Comparison of ENCODE assay signal across 8 cellular contexts in the genomic region with DNA sequence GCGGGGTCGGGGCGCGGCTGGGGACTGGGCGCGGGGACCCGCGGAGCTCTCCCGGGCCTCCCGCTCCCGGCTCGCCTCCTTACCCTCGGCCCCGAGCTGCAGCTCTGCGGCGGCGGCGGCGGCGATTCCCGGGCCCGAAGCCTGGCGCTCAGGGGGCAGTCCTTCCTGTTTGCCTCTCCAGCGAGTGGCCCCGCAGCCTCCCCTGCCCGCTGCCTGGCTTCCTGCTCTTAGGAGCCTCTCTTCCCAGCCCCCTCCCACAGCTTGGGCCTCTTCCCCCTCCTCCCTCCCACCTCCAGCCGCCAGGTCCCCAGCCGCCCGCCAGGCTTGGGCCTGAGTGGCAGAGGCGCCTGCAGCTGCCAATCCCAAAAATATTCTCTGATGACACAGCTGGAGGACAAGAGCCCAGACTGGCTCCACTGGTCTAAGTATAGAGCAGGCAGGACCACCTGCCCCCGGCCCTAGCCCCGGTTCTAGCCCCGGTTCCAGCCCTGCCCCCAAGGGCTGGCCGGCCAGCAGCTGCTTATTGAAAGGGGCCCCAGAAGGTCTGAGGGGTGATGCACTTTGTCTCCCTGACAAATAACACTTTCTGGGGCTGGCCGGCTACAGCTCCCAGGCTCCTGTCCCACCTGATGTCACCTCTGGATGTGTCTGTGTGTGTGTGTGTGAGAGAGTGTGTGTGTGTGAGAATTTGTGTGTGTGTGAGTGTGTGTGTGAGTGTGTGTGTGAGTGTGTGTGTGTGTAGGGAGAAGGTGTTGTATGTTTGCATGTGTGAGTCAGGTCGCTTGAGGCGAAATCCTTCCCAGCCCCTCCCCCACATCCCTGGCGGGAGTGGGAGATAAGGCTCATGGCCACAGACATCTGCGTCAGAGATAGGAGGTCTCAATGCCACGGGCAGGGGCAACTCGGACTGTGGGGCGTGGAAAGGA. TPM values are rescaled to one million over a fixed set of nuclear protein-coding genes. Genes with fewer than 3 reads are reported as not detected.
DNase-seq lines count a peak whose midpoint lies in the region; ATAC-seq, FAIRE-seq and TF ChIP-seq lines count a peak whose summit lies in the region.

OBSL1 (minus strand) TSS at position 229 of the 926 bp plus-strand sequence. CDS start 307 bp downstream, outside the sequence.

- DNase-seq in BE2C = peak; percentile 97
- DNase-seq in HS-5 (ENCODE audit: low read depth) = peak; percentile 29
- peak; percentile 90 for DNase-seq in PC-3
- DNase-seq in colonic mucosa = peak; percentile 27
- DNase-seq in keratinocyte (ENCODE audit: low read depth, low spot score) = peak; percentile 78

- H3K9me3 ChIP-seq in BE2C (no peaks in the 10 kb centered on the region), PC-3 (ENCODE audit: low read length) (no peaks in the 10 kb centered on the region), colonic mucosa (no peaks in the 10 kb centered on the region), keratinocyte (ENCODE audit: control insufficient read depth, low read depth, low read length) (no peaks in the 10 kb centered on the region)

- H3K27ac ChIP-seq in PC-3 (ENCODE audit: low read length) (peak within 1 kb of the TSS; percentile 68), colonic mucosa (peak within 1 kb of the TSS; percentile 27), keratinocyte (ENCODE audit: control insufficient read depth, insufficient read depth, low read length) (no peak within 1 kb of the TSS), skin epidermis (peak within 1 kb of the TSS; percentile 46 to 89 (median 80))

- no peaks in the 10 kb centered on the region for H4K20me1 ChIP-seq in PC-3 (ENCODE audit: low read length)
- no peaks in the 10 kb centered on the region for H4K20me1 ChIP-seq in keratinocyte (ENCODE audit: control insufficient read depth, extremely low read depth, insufficient read depth, low read length)

- H3K79me2 ChIP-seq in PC-3 (ENCODE audit: low read length) (peaks cover 20% of the 10 kb centered on the region), keratinocyte (ENCODE audit: control insufficient read depth, insufficient read depth, low read length) (no peaks in the 10 kb centered on the region)

- no peaks in the 10 kb centered on the region for H3F3A ChIP-seq in PC-3 (ENCODE audit: low read length, unreplicated experiment)

- POLR2A ChIA-PET in PC-3 (lab: Charles Lee; ENCODE audit: unreplicated experiment) = interaction anchor here (0.6 to 0.8 kb wide), 2 partner anchors 26 to 115 kb away, joined by 3 to 7 read pairs; partner anchors contain the start of gene STK11IP

- TF ChIP-seq CTCF in BE2C (IDR thresholded peaks at IDR 0.05; ENCODE audit: low read depth, low read length) (no peak), PC-3 (conservative IDR thresholded peaks at IDR 0.05; ENCODE audit: low read depth, low read length) (no peak), colonic mucosa (IDR thresholded peaks at IDR 0.05) (no peak), keratinocyte (optimal IDR thresholded peaks at IDR 0.05 in 1 of 3, IDR thresholded peaks at IDR 0.05 in 1 of 3, conservative IDR thresholded peaks at IDR 0.05 in 1 of 3; ENCODE audit: extremely low read depth in 1 of 3, insufficient read depth in 2 of 3, low read length in 3 of 3) (peak in 1 of 3 experiments; percentile 5)

- FAIRE-seq in keratinocyte (lab: Jason Lieb, UNC) = peak; percentile 90

- peak within 1 kb of the TSS; percentile 68 for H3K4me3 ChIP-seq in BE2C (ENCODE audit: low read depth, low read length)
- H3K4me3 ChIP-seq in PC-3 (ENCODE audit: low read length) = peak within 1 kb of the TSS; percentile 72
- H3K4me3 ChIP-seq in colonic mucosa = peak within 1 kb of the TSS; percentile 47
- peak within 1 kb of the TSS; percentile 50 to 67 (median 54) for H3K4me3 ChIP-seq in keratinocyte (ENCODE audit: control insufficient read depth in 2 of 3, extremely low read depth in 1 of 3, insufficient read depth in 2 of 3, low read depth in 1 of 3, low read length in 3 of 3)
- peak within 1 kb of the TSS; percentile 51 to 74 (median 56) for H3K4me3 ChIP-seq in skin epidermis

- H3K9ac ChIP-seq in PC-3 (ENCODE audit: low read length) (peak within 1 kb of the TSS; percentile 74), colonic mucosa (ENCODE audit: low read depth in 2 of 2, low read length in 2 of 2) (peak within 1 kb of the TSS; percentile 26 to 38), keratinocyte (ENCODE audit: control insufficient read depth, extremely low read depth, insufficient read depth, low read length) (peak within 1 kb of the TSS; percentile 65)

- BruUV-seq in PC-3 (replicated peaks; lab: Mats Ljungman, UMichigan) = TSS peak; percentile 61

- H2AFZ ChIP-seq in PC-3 (ENCODE audit: low read length) (peak within 1 kb of the TSS; percentile 64), keratinocyte (ENCODE audit: control insufficient read depth, low read length) (peak within 1 kb of the TSS; percentile 63)

- H3K4me1 ChIP-seq in BE2C (peaks cover 24% of the 10 kb centered on the region), PC-3 (ENCODE audit: insufficient read depth, low read length) (peaks cover 28% of the 10 kb centered on the region), colonic mucosa (no peaks in the 10 kb centered on the region), keratinocyte (ENCODE audit: control insufficient read depth, extremely low read depth, insufficient read depth, low read length) (peaks cover 8% of the 10 kb centered on the region)

- dilution Hi-C loops in keratinocyte (cut with MboI; ENCODE audit: extremely low pct_ligation_motif_present, low sequenced_read_pairs) = no loop called here

- intact Hi-C loops in PC-3 (cut with micrococcal nuclease) (loop anchor here (1.0 to 2.0 kb wide), 2 partner anchors 26 to 71 kb away; partner anchors contain the start of gene STK11IP), colonic mucosa (cut with DNase I) (no loop called here)

- no peaks in the 10 kb centered on the region for H3K27me3 ChIP-seq in BE2C
- no peaks in the 10 kb centered on the region for H3K27me3 ChIP-seq in PC-3 (ENCODE audit: low read length)
- peaks cover 8% of the 10 kb centered on the region for H3K27me3 ChIP-seq in colonic mucosa
- H3K27me3 ChIP-seq in keratinocyte (ENCODE audit: control insufficient read depth, extremely low read depth, insufficient read depth, low read length) = no peaks in the 10 kb centered on the region

- CTCF ChIA-PET in PC-3 (lab: Charles Lee) = interaction anchor here (0.9 kb wide), 1 partner anchor 118 kb away, joined by 3 read pairs; no protein-coding TSS in a partner anchor

- H3K4me2 ChIP-seq in PC-3 (ENCODE audit: low read length) (peak within 1 kb of the TSS; percentile 86), keratinocyte (ENCODE audit: control insufficient read depth, extremely low read depth, insufficient read depth, low read depth, low read length) (peak within 1 kb of the TSS; percentile 81)

- H3K9me2 ChIP-seq in PC-3 (replicated peaks; ENCODE audit: low read length) = no peaks in the 10 kb centered on the region

- no peaks in the 10 kb centered on the region for H3K9me1 ChIP-seq in keratinocyte (ENCODE audit: control insufficient read depth, extremely low read depth, insufficient read depth, low read length)

- peaks cover 18% of the 10 kb centered on the region for H3K36me3 ChIP-seq in BE2C
- H3K36me3 ChIP-seq in PC-3 (ENCODE audit: low read depth, low read length) = no peaks in the 10 kb centered on the region; the same call in 1 of the 2 replicates
- no peaks in the 10 kb centered on the region for H3K36me3 ChIP-seq in colonic mucosa
- H3K36me3 ChIP-seq in keratinocyte (ENCODE audit: control insufficient read depth in 2 of 2, extremely low read depth in 1 of 2, insufficient read depth in 2 of 2, low read length in 2 of 2) = no peaks in the 10 kb centered on the region

- ATAC-seq in PC-3 = peak; percentile 61
- no peak for ATAC-seq in HG03342 (IDR thresholded peaks at IDR 0.05; ENCODE audit: unreplicated experiment)
- ATAC-seq in HG03095 (IDR thresholded peaks at IDR 0.05; ENCODE audit: unreplicated experiment) = no peak

RNA-seq across cellular contexts. Expression of gene OBSL1, which starts in this region (rescaled TPM):
- polyA plus RNA-seq in BE2C (2012; ENCODE audit: insufficient read depth, insufficient read length, low read depth) = 340 TPM
- total RNA-seq in PC-3 (2014; rRNA removed) (122 and 148 TPM in 2 replicates), colonic mucosa (10 to 100 TPM in 1 of 2 donors, 1 to 10 TPM in 1; 9.9 to 13.2 TPM)
- polyA plus RNA-seq in keratinocyte = 9.3 to 14.8 TPM (median 12.7 TPM) in 3 replicates
- 7.9 TPM for polyA plus RNA-seq in keratinocyte (2011; ENCODE audit: low read depth)
- polyA plus RNA-seq in keratinocyte (2011; cell fraction: cytosol; rRNA removed) = 4.5 and 12.2 TPM in 2 replicates
- 27.9 and 36.9 TPM in 2 replicates for polyA plus RNA-seq in keratinocyte (2011; cell fraction: nucleus; rRNA removed)
- 16.9 and 17.4 TPM in 2 replicates for polyA plus RNA-seq in keratinocyte (2012; ENCODE audit: low replicate concordance)
- polyA minus RNA-seq in keratinocyte = 12.6 to 22.9 TPM (median 21.8 TPM) in 3 replicates
- 18.0 TPM for polyA minus RNA-seq in keratinocyte (2011; cell fraction: cytosol; rRNA and poly(A)+ RNA removed)
- 15.8 and 18.6 TPM in 2 replicates for polyA minus RNA-seq in keratinocyte (2011; cell fraction: nucleus; rRNA and poly(A)+ RNA removed)

Comparison
In these comparisons a context has a peak if more than half of its experiments do, and no peak if none do; other contexts are left out.
1. DNase-seq: peak in every context shown above with its lines; median percentile 97 in BE2C; 90 in PC-3; 78 in keratinocyte; 29 in HS-5; 27 in colonic mucosa.